Comparison of ENCODE assay signal across 22 cellular contexts in genomic region chr12:6833189-6833890, GRCh38. TPM values are rescaled to one million over a fixed set of nuclear protein-coding genes. Genes with fewer than 3 reads are reported as not detected.
DNase-seq lines count a peak whose midpoint lies in the region; ATAC-seq, FAIRE-seq and TF ChIP-seq lines count a peak whose summit lies in the region.
"Had no signal": no experiment of that assay in that cellular context is flagged by ENCODE, and none has a peak within 500 bp of the region (broad histone marks: within the 10 kb centered on the region; RNA-seq: fewer than 3 reads in every experiment).

No MANE protein-coding gene starts in this region.

- no peak for TF ChIP-seq CTCF in H1 (IDR thresholded peaks at IDR 0.05; ENCODE audit: control extremely low read depth in 1 of 3, insufficient read depth in 1 of 3, low read depth in 1 of 3, low read length in 3 of 3)
- no peak for TF ChIP-seq CTCF in right atrium auricular region (IDR thresholded peaks at IDR 0.05)
- TF ChIP-seq CTCF in osteoblast (IDR thresholded peaks at IDR 0.05; ENCODE audit: extremely low read depth, low read depth, low read length): no peak

- H3K56ac ChIP-seq in H1 (replicated peaks; ENCODE audit: insufficient read length, low read depth, low read length): no peak overlapping the region

- H2BK120ac ChIP-seq in H1 (replicated peaks; ENCODE audit: low read depth, low read length): no peak overlapping the region

- POLR2A ChIA-PET in H1 (lab: Charles Lee; ENCODE audit: partially characterized antibody): interaction anchor here (0.8 to 27.1 kb wide), 11 partner anchors 12 to 299 kb away, joined by 3 to 588 read pairs (median 10); partner anchors contain the start of genes C12orf57, CDCA3, GAPDH and GNB3

- H3K23me2 ChIP-seq in H1 (ENCODE audit: low read depth, low read length): peaks cover 6% of the 10 kb centered on the region; the same call in 1 of the 2 replicates

- H3K14ac ChIP-seq in H1 (ENCODE audit: insufficient read length): no peak overlapping the region

- CTCF ChIA-PET in H1 (lab: Charles Lee; ENCODE audit: partially characterized antibody): interaction anchor here (0.8 to 23.7 kb wide), 20 partner anchors 8 to 270 kb away, joined by 3 to 532 read pairs (median 4); partner anchors contain the start of genes CD4, CDCA3, GNB3 and LAG3

- 84 to 90% methylated on average over 6 of the region's 6 CpGs for WGBS in GM23248 (ENCODE audit: low coverage in 1 of 2, low lambda C conversion rate in 2 of 2, missing lambda C conversion rate in 2 of 2), 2 experiments
- 93% methylated on average over 6 of the region's 6 CpGs; no CpG with 5 or more reads in 1 of the 2 experiments for WGBS in H1 (ENCODE audit: extremely low coverage in 1 of 2, insufficient coverage in 1 of 2, insufficient read length in 1 of 2, insufficient replicate concordance in 2 of 2, low coverage in 1 of 2, low lambda C conversion rate in 2 of 2, missing lambda C conversion rate in 1 of 2), 2 experiments

- H2AK5ac ChIP-seq in H1 (ENCODE audit: low read depth, low read length): no peak overlapping the region

- no peak overlapping the region for H3K9ac ChIP-seq in GM23248
- no peak overlapping the region for H3K9ac ChIP-seq in H1 (replicated peaks in 1 of 4; ENCODE audit: extremely low read depth in 1 of 4, low read depth in 3 of 4, low read length in 3 of 4)

- H3K79me1 ChIP-seq in H1 (ENCODE audit: low read depth, low read length): peaks cover 4% of the 10 kb centered on the region

- H4K20me1 ChIP-seq in GM23248 (ENCODE audit: insufficient read depth): no peaks in the 10 kb centered on the region
- H4K20me1 ChIP-seq in H1 (replicated peaks in 1 of 2; ENCODE audit: control insufficient read depth in 1 of 2, insufficient read depth in 2 of 2, low read length in 2 of 2): peaks cover 2 to 7% of the 10 kb centered on the region in 2 experiments
- H4K20me1 ChIP-seq in osteoblast (ENCODE audit: insufficient read depth, low read length): peaks cover 16% of the 10 kb centered on the region

- no peak overlapping the region for H2AFZ ChIP-seq in GM23248
- no peak overlapping the region for H2AFZ ChIP-seq in H1 (ENCODE audit: low read length)
- no peak overlapping the region for H2AFZ ChIP-seq in osteoblast (ENCODE audit: low read length)

- H3K79me2 ChIP-seq in GM23248 (ENCODE audit: insufficient read depth) (peaks cover 9% of the 10 kb centered on the region), H1 (ENCODE audit: control insufficient read depth in 1 of 2, insufficient read depth in 2 of 2, low read length in 2 of 2) (peaks cover 0 to 9% of the 10 kb centered on the region in 2 experiments; a peak in 1 of 4 replicates), osteoblast (ENCODE audit: insufficient read depth, low read length) (peaks cover 37% of the 10 kb centered on the region)

- no peak overlapping the region for H3K23ac ChIP-seq in H1 (ENCODE audit: insufficient read length)

- no peak overlapping the region for H4K91ac ChIP-seq in H1 (replicated peaks; ENCODE audit: insufficient read length, low read length)

- H3K4ac ChIP-seq in H1 (replicated peaks; ENCODE audit: insufficient read length, low read depth, low read length): no peak overlapping the region

- ATAC-seq in HG03159 (IDR thresholded peaks at IDR 0.05; ENCODE audit: unreplicated experiment): no peak
- ATAC-seq in HG03045 (IDR thresholded peaks at IDR 0.05; ENCODE audit: unreplicated experiment): no peak

- no peak overlapping the region for H2BK20ac ChIP-seq in H1 (ENCODE audit: low read length)

- H3K9me3 ChIP-seq in GM23248 (ENCODE audit: low read depth) (no peaks in the 10 kb centered on the region), H1 (ENCODE audit: insufficient read depth in 2 of 2, low read depth in 1 of 2, low read length in 1 of 2) (no peaks in the 10 kb centered on the region), right atrium auricular region (no peaks in the 10 kb centered on the region), osteoblast (ENCODE audit: low read depth, low read length) (no peaks in the 10 kb centered on the region)
- no peaks in the 10 kb centered on the region for H3K9me3 ChIP-seq in effector memory CD4-positive, alpha-beta T cell (ENCODE audit: control insufficient read depth, low read length)
- H3K9me3 ChIP-seq: HAP-1, Peyer's patch had no signal

- no peak for FAIRE-seq in H1 (lab: Jason Lieb, UNC)

- no peak for TF ChIP-seq RAD21 in H1 (IDR thresholded peaks at IDR 0.05 in 1 of 2, conservative IDR thresholded peaks at IDR 0.05 in 1 of 2; ENCODE audit: low read depth in 2 of 2, low read length in 2 of 2)

- H3K27ac ChIP-seq in GM23248 (no peak overlapping the region), H1 (ENCODE audit: low read depth, low read length) (no peak overlapping the region), right atrium auricular region (peak overlapping the region; percentile 65 to 85), osteoblast (ENCODE audit: low read depth, low read length) (no peak overlapping the region)
- H3K27ac ChIP-seq in effector memory CD4-positive, alpha-beta T cell (ENCODE audit: insufficient read depth, low read length, poor library complexity, severe bottlenecking): no peak overlapping the region
- H3K27ac ChIP-seq: C4-2B, HL-60, Peyer's patch had no signal

- no peak overlapping the region for H2BK12ac ChIP-seq in H1 (ENCODE audit: low read depth, low read length)

- no peaks in the 10 kb centered on the region; the same call in 1 of the 2 replicates for H3F3A ChIP-seq in GM23248 (ENCODE audit: insufficient read depth)

- no peak for TF ChIP-seq EP300 in H1 (IDR thresholded peaks at IDR 0.05; ENCODE audit: borderline replicate concordance in 1 of 2, low read depth in 2 of 2, low read length in 2 of 2)

- H3K4me1 ChIP-seq in GM23248 (ENCODE audit: insufficient read depth) (peaks cover 8% of the 10 kb centered on the region; the same call in 1 of the 2 replicates), H1 (replicated peaks in 1 of 4; ENCODE audit: control insufficient read depth in 3 of 4, insufficient read depth in 4 of 4, low read length in 3 of 4) (peaks cover 0 to 8% (median 4%) of the 10 kb centered on the region in 4 experiments; a peak in 5 of 7 replicates), right atrium auricular region (peaks cover 0 to 16% of the 10 kb centered on the region in 2 donors), osteoblast (ENCODE audit: insufficient read depth, low read length) (peaks cover 9% of the 10 kb centered on the region)
- H3K4me1 ChIP-seq in effector memory CD4-positive, alpha-beta T cell (ENCODE audit: control insufficient read depth, insufficient read depth, low read length, poor library complexity, severe bottlenecking): peaks cover 8% of the 10 kb centered on the region

- peak; percentile 31 for DNase-seq in GM23248
- DNase-seq in H1 (ENCODE audit: low read depth in 1 of 2, low spot score in 2 of 2): no peak
- no peak for DNase-seq in right atrium auricular region (ENCODE audit: low spot score)
- DNase-seq in osteoblast (ENCODE audit: insufficient read length, low spot score, missing footprints): peak; percentile 89
- no peak for DNase-seq in effector memory CD4-positive, alpha-beta T cell
- DNase-seq: AML-193; DMS79; Karpas-422; NCI-H1417 treated with DMSO at 0.1 percent for 48 hours; NCI-H1930; NCI-H2171 treated with DMSO at 0.1 percent for 48 hours; NCI-H446; NCI-H69; NK-92 treated with Interleukin-12 subunit alpha and Interleukin-12 subunit beta, amount 100 ng/mL, for 24 hours; Peyer's patch had no signal

- peak overlapping the region; percentile 16; the same call in 1 of the 2 replicates for H2BK5ac ChIP-seq in H1 (ENCODE audit: low read depth, low read length)

- H4K8ac ChIP-seq in H1 (ENCODE audit: extremely low read depth, insufficient read depth, low read length): no peak overlapping the region

- H4K5ac ChIP-seq in H1 (ENCODE audit: insufficient read length, low read depth, low read length): no peak overlapping the region

- no peak overlapping the region for H2BK15ac ChIP-seq in H1 (ENCODE audit: low read length)

- H3K4me2 ChIP-seq in GM23248 (ENCODE audit: unreplicated experiment) (no peak overlapping the region), H1 (ENCODE audit: insufficient read depth in 1 of 2, low read depth in 2 of 2, low read length in 2 of 2) (no peak overlapping the region), osteoblast (ENCODE audit: insufficient read depth, low read length) (no peak overlapping the region)

- in situ Hi-C loops in GM23248 (cut with MboI): no loop called here

- no peak for TF ChIP-seq POLR2A in H1 (IDR thresholded peaks at IDR 0.05; ENCODE audit: control extremely low read depth in 1 of 2, low read depth in 2 of 2, low read length in 2 of 2)

- no peaks in the 10 kb centered on the region for H3K27me3 ChIP-seq in GM23248 (replicated peaks; ENCODE audit: insufficient read depth)
- H3K27me3 ChIP-seq in H1 (replicated peaks in 1 of 4; ENCODE audit: control insufficient read depth in 3 of 4, extremely low read depth in 1 of 4, insufficient read depth in 3 of 4, low read length in 3 of 4): no peaks in the 10 kb centered on the region
- H3K27me3 ChIP-seq in right atrium auricular region: no peaks in the 10 kb centered on the region
- H3K27me3 ChIP-seq in osteoblast (ENCODE audit: insufficient read depth, low read length): no peaks in the 10 kb centered on the region
- no peaks in the 10 kb centered on the region for H3K27me3 ChIP-seq in effector memory CD4-positive, alpha-beta T cell (replicated peaks; ENCODE audit: control insufficient read depth, insufficient read depth, low read length, poor library complexity, severe bottlenecking)
- H3K27me3 ChIP-seq: Peyer's patch had no signal

- H3K36me3 ChIP-seq in GM23248 (ENCODE audit: low read depth): peaks cover 12% of the 10 kb centered on the region; the same call in 1 of the 2 replicates
- peaks cover 22 to 57% (median 47%) of the 10 kb centered on the region in 4 experiments for H3K36me3 ChIP-seq in H1 (ENCODE audit: control insufficient read depth in 2 of 4, insufficient read depth in 4 of 4, low read length in 3 of 4)
- peaks cover 33% of the 10 kb centered on the region for H3K36me3 ChIP-seq in right atrium auricular region
- H3K36me3 ChIP-seq in osteoblast (ENCODE audit: insufficient read depth, low read length): peaks cover 72% of the 10 kb centered on the region
- H3K36me3 ChIP-seq in effector memory CD4-positive, alpha-beta T cell (ENCODE audit: control insufficient read depth, insufficient read depth, low read length): no peaks in the 10 kb centered on the region

- no peak overlapping the region for H3K18ac ChIP-seq in H1 (ENCODE audit: extremely low read depth, low read length)

- H3K4me3 ChIP-seq in GM23248 (no peak overlapping the region), H1 (ENCODE audit: extremely low read depth in 1 of 4, insufficient read depth in 2 of 4, low read depth in 3 of 4, low read length in 4 of 4) (no peak overlapping the region), right atrium auricular region (peak overlapping the region; percentile 34 to 41), osteoblast (ENCODE audit: insufficient read depth, low read length) (no peak overlapping the region)
- H3K4me3 ChIP-seq in effector memory CD4-positive, alpha-beta T cell (ENCODE audit: insufficient read depth, low read depth, low read length, poor library complexity, severe bottlenecking): no peak overlapping the region
- H3K4me3 ChIP-seq: HAP-1, Peyer's patch had no signal

- H3K9me2 ChIP-seq in GM23248 (ENCODE audit: insufficient read depth): no peaks in the 10 kb centered on the region

RNA-seq across cellular contexts. Expression of gene P3H3, which starts 5.1 kb away (rescaled TPM):
- total RNA-seq in GM23248 (2014; rRNA removed; shearing (Covaris generic)): 32.5 and 43.0 TPM in 2 replicates
- 37.6 and 39.1 TPM in 2 replicates for polyA plus RNA-seq in GM23248 (2016; fragmentation: Nextera tagmentation; extraction: Ambion mirVana)
- 42.4 and 43.5 TPM in 2 replicates for total RNA-seq in H1 (2021; fragmentation: NEBNext Ultra II Directional; extraction: Animal tissue kit (Norgen Biotek cat#: 25700))
- 22.9 and 40.9 TPM in 2 replicates for polyA plus RNA-seq in H1 (2011; rRNA removed)
- polyA plus RNA-seq in H1 (2011; cell fraction: cytosol; rRNA removed): 34.9 TPM
- 89.3 TPM for polyA plus RNA-seq in H1 (2011; cell fraction: nucleus; rRNA removed)
- polyA plus RNA-seq in H1 (2012, experiment 1 of 2): 28.7 to 51.3 TPM (median 45.4 TPM) in 4 replicates
- 27.7 TPM for polyA plus RNA-seq in H1 (2012, experiment 2 of 2)
- polyA plus RNA-seq in H1 (2013, experiment 1 of 2): 33.4 TPM
- 30.6 TPM for polyA plus RNA-seq in H1 (2013, experiment 2 of 2)
- 14.7 and 16.0 TPM in 2 replicates for polyA minus RNA-seq in H1 (2011; rRNA and poly(A)+ RNA removed)
- 21.8 TPM for polyA minus RNA-seq in H1 (2011; cell fraction: cytosol; rRNA and poly(A)+ RNA removed)
- polyA minus RNA-seq in H1 (2011; cell fraction: nucleus; rRNA and poly(A)+ RNA removed): 35.7 TPM
- total RNA-seq in right atrium auricular region: 10 to 100 TPM in 1 of 2 donors, 1 to 10 TPM in 1; 7.0 to 11.0 TPM
- total RNA-seq in osteoblast: 108 and 130 TPM in 2 replicates
- polyA plus RNA-seq: IgD-negative memory B cell had no signal

RNA-seq across cellular contexts. Expression of gene GNB3, which starts 7.4 kb away (rescaled TPM):
- total RNA-seq in GM23248 (2014; rRNA removed; shearing (Covaris generic)): 1.0 and 3.2 TPM in 2 replicates
- polyA plus RNA-seq in GM23248 (2016; fragmentation: Nextera tagmentation; extraction: Ambion mirVana): 1.5 and 2.2 TPM in 2 replicates
- total RNA-seq in H1 (2021; fragmentation: NEBNext Ultra II Directional; extraction: Animal tissue kit (Norgen Biotek cat#: 25700)): 9.0 and 9.9 TPM in 2 replicates
- polyA plus RNA-seq in H1 (2011; rRNA removed): 9.9 and 13.9 TPM in 2 replicates
- polyA plus RNA-seq in H1 (2011; cell fraction: cytosol; rRNA removed): 12.7 TPM
- 82.1 TPM for polyA plus RNA-seq in H1 (2011; cell fraction: nucleus; rRNA removed)
- polyA plus RNA-seq in H1 (2012, experiment 1 of 2): 10.9 to 15.6 TPM (median 13.3 TPM) in 4 replicates
- 7.5 TPM for polyA plus RNA-seq in H1 (2012, experiment 2 of 2)
- 5.5 TPM for polyA plus RNA-seq in H1 (2013, experiment 1 of 2)
- 4.9 TPM for polyA plus RNA-seq in H1 (2013, experiment 2 of 2)
- 5.6 and 5.7 TPM in 2 replicates for polyA minus RNA-seq in H1 (2011; rRNA and poly(A)+ RNA removed)
- 6.0 TPM for polyA minus RNA-seq in H1 (2011; cell fraction: cytosol; rRNA and poly(A)+ RNA removed)
- 17.2 TPM for polyA minus RNA-seq in H1 (2011; cell fraction: nucleus; rRNA and poly(A)+ RNA removed)
- 1 to 10 TPM in 1 of 2 donors, under 1 TPM in 1; 0.83 to 1.5 TPM for total RNA-seq in right atrium auricular region
- 1.4 and 2.7 TPM in 2 replicates for total RNA-seq in osteoblast
- total RNA-seq: MCF 10A had no signal
- polyA plus RNA-seq: IgD-negative memory B cell had no signal

RNA-seq across cellular contexts. Expression of gene GPR162, which starts 11.7 kb away (rescaled TPM):
- 0.51 and 2.8 TPM in 2 replicates for total RNA-seq in GM23248 (2014; rRNA removed; shearing (Covaris generic))
- polyA plus RNA-seq in GM23248 (2016; fragmentation: Nextera tagmentation; extraction: Ambion mirVana): 0.14 and 0.21 TPM in 2 replicates
- 8.6 and 8.8 TPM in 2 replicates for total RNA-seq in H1 (2021; fragmentation: NEBNext Ultra II Directional; extraction: Animal tissue kit (Norgen Biotek cat#: 25700))
- 7.3 and 9.5 TPM in 2 replicates for polyA plus RNA-seq in H1 (2011; rRNA removed)
- polyA plus RNA-seq in H1 (2011; cell fraction: cytosol; rRNA removed): 7.9 TPM
- 22.3 TPM for polyA plus RNA-seq in H1 (2011; cell fraction: nucleus; rRNA removed)
- polyA plus RNA-seq in H1 (2012, experiment 1 of 2): 7.5 to 9.0 TPM (median 8.8 TPM) in 4 replicates
- polyA plus RNA-seq in H1 (2012, experiment 2 of 2): 7.7 TPM
- polyA plus RNA-seq in H1 (2013, experiment 1 of 2): 5.7 TPM
- 6.8 TPM for polyA plus RNA-seq in H1 (2013, experiment 2 of 2)
- polyA minus RNA-seq in H1 (2011; rRNA and poly(A)+ RNA removed): 4.2 and 4.3 TPM in 2 replicates
- polyA minus RNA-seq in H1 (2011; cell fraction: cytosol; rRNA and poly(A)+ RNA removed): 8.6 TPM
- polyA minus RNA-seq in H1 (2011; cell fraction: nucleus; rRNA and poly(A)+ RNA removed): 6.1 TPM
- total RNA-seq in right atrium auricular region: 1 to 10 TPM in 1 of 2 donors, under 1 TPM in 1; 0.44 to 7.0 TPM
- total RNA-seq in osteoblast: 1.4 and 5.0 TPM in 2 replicates
- total RNA-seq: MCF 10A had no signal
- polyA plus RNA-seq: IgD-negative memory B cell had no signal

RNA-seq across cellular contexts. Expression of gene CDCA3, which starts 17.7 kb away (rescaled TPM):
- 19.6 and 23.9 TPM in 2 replicates for total RNA-seq in GM23248 (2014; rRNA removed; shearing (Covaris generic))
- 30.2 and 31.4 TPM in 2 replicates for polyA plus RNA-seq in GM23248 (2016; fragmentation: Nextera tagmentation; extraction: Ambion mirVana)
- total RNA-seq in H1 (2021; fragmentation: NEBNext Ultra II Directional; extraction: Animal tissue kit (Norgen Biotek cat#: 25700)): 47.4 and 47.7 TPM in 2 replicates
- 71.2 and 77.0 TPM in 2 replicates for polyA plus RNA-seq in H1 (2011; rRNA removed)
- polyA plus RNA-seq in H1 (2011; cell fraction: cytosol; rRNA removed): 75.6 TPM
- 85.8 TPM for polyA plus RNA-seq in H1 (2011; cell fraction: nucleus; rRNA removed)
- polyA plus RNA-seq in H1 (2012, experiment 1 of 2): 46.7 to 59.8 TPM (median 55.0 TPM) in 4 replicates
- 40.3 TPM for polyA plus RNA-seq in H1 (2012, experiment 2 of 2)
- polyA plus RNA-seq in H1 (2013, experiment 1 of 2): 51.4 TPM
- 48.1 TPM for polyA plus RNA-seq in H1 (2013, experiment 2 of 2)
- polyA minus RNA-seq in H1 (2011; rRNA and poly(A)+ RNA removed): 21.4 and 28.2 TPM in 2 replicates
- polyA minus RNA-seq in H1 (2011; cell fraction: cytosol; rRNA and poly(A)+ RNA removed): 27.6 TPM
- polyA minus RNA-seq in H1 (2011; cell fraction: nucleus; rRNA and poly(A)+ RNA removed): 55.8 TPM
- total RNA-seq in right atrium auricular region: 1 to 10 TPM in 1 of 2 donors, under 1 TPM in 1; 0.39 to 1.7 TPM
- total RNA-seq in osteoblast: 4.0 and 5.0 TPM in 2 replicates

RNA-seq across cellular contexts. Expression of gene USP5, which starts 18.6 kb away (rescaled TPM):
- 96.2 and 97.5 TPM in 2 replicates for total RNA-seq in GM23248 (2014; rRNA removed; shearing (Covaris generic))
- polyA plus RNA-seq in GM23248 (2016; fragmentation: Nextera tagmentation; extraction: Ambion mirVana): 73.2 and 77.9 TPM in 2 replicates
- total RNA-seq in H1 (2021; fragmentation: NEBNext Ultra II Directional; extraction: Animal tissue kit (Norgen Biotek cat#: 25700)): 148 and 159 TPM in 2 replicates
- polyA plus RNA-seq in H1 (2011; rRNA removed): 66.5 and 83.9 TPM in 2 replicates
- polyA plus RNA-seq in H1 (2011; cell fraction: cytosol; rRNA removed): 90.3 TPM
- polyA plus RNA-seq in H1 (2011; cell fraction: nucleus; rRNA removed): 161 TPM
- polyA plus RNA-seq in H1 (2012, experiment 1 of 2): 75.8 to 102 TPM (median 96.4 TPM) in 4 replicates
- 103 TPM for polyA plus RNA-seq in H1 (2012, experiment 2 of 2)
- polyA plus RNA-seq in H1 (2013, experiment 1 of 2): 86.0 TPM
- 70.7 TPM for polyA plus RNA-seq in H1 (2013, experiment 2 of 2)
- polyA minus RNA-seq in H1 (2011; rRNA and poly(A)+ RNA removed): 132 and 136 TPM in 2 replicates
- 57.0 TPM for polyA minus RNA-seq in H1 (2011; cell fraction: cytosol; rRNA and poly(A)+ RNA removed)
- polyA minus RNA-seq in H1 (2011; cell fraction: nucleus; rRNA and poly(A)+ RNA removed): 43.7 TPM
- 10 to 100 TPM; 35.3 to 45.1 TPM for total RNA-seq in right atrium auricular region
- total RNA-seq in osteoblast: 65.7 and 77.1 TPM in 2 replicates

Comparison
In these comparisons a context has a peak if more than half of its experiments do, and no peak if none do; other contexts are left out.
1. DNase-seq: peak in GM23248 (single experiment) and osteoblast (single experiment); none in H1 (0 of 2), right atrium auricular region (single experiment) and effector memory CD4-positive, alpha-beta T cell (0 of 3).
2. H3K27ac ChIP-seq: peak in right atrium auricular region (2 of 2); none in GM23248 (single experiment), H1 (single experiment), osteoblast (single experiment) and effector memory CD4-positive, alpha-beta T cell (single experiment).
3. H3K4me3 ChIP-seq: peak in right atrium auricular region (2 of 2); none in GM23248 (single experiment), H1 (0 of 4), osteoblast (single experiment) and effector memory CD4-positive, alpha-beta T cell (single experiment).